15 cellular contexts compared by ENCODE assay signal in genomic region chr2:150357770-150358467, GRCh38.
DNase-seq lines count a peak whose midpoint lies in the region; ATAC-seq, FAIRE-seq and TF ChIP-seq lines count a peak whose summit lies in the region.
"Had no signal": no experiment of that assay in that cellular context is flagged by ENCODE, and none has a peak within 500 bp of the region (broad histone marks: within the 10 kb centered on the region; RNA-seq: fewer than 3 reads in every experiment).

No MANE protein-coding gene starts in this region.

- ATAC-seq in GM21390 (IDR thresholded peaks at IDR 0.05; ENCODE audit: unreplicated experiment) (peak; percentile 92), HG03095 (IDR thresholded peaks at IDR 0.05; ENCODE audit: unreplicated experiment) (peak; percentile 97), T-helper 17 cell (no peak)
- ATAC-seq in stimulated activated naive CD8-positive, alpha-beta T cell treated with anti-CD3 and anti-CD28 coated beads, Interleukin-15, Interleukin-2, amounts not matched to agents 100 U/mL and 50 U/mL, for 24 hours = no peak
- ATAC-seq: GM23338 had no signal

- no peak overlapping the region for H3K9ac ChIP-seq in astrocyte (ENCODE audit: low read length)

- no peaks in the 10 kb centered on the region for H3K4me1 ChIP-seq in astrocyte (ENCODE audit: insufficient read depth, low read length)
- H3K4me1 ChIP-seq: tibial nerve had no signal

- no peaks in the 10 kb centered on the region for H3K27me3 ChIP-seq in astrocyte (ENCODE audit: insufficient read depth, low read length)
- H3K27me3 ChIP-seq: tibial nerve had no signal

- H3K79me2 ChIP-seq in astrocyte (ENCODE audit: insufficient read depth, low read length) = no peaks in the 10 kb centered on the region

- H3K27ac Mint-ChIP-seq in astrocyte (ENCODE audit: unreplicated experiment) (no peak overlapping the region), T-helper 17 cell (no peak overlapping the region)
- H3K27ac Mint-ChIP-seq: GM23338, nephron had no signal

- H3K36me3 Mint-ChIP-seq in astrocyte (ENCODE audit: low read depth, unreplicated experiment) (no peaks in the 10 kb centered on the region), T-helper 17 cell (ENCODE audit: low read depth) (no peaks in the 10 kb centered on the region)

- DNase-seq in GM03348 (ENCODE audit: low spot score) = peak; percentile 13
- DNase-seq in astrocyte (ENCODE audit: low read depth) = peak; percentile 5
- no peak for DNase-seq in T-helper 17 cell
- no peak for DNase-seq in NCI-H345 treated with DMSO at 0.1 percent for 48 hours (lab: John Stamatoyannopoulos, UW; ENCODE audit: unreplicated experiment)
- DNase-seq in putamen (ENCODE audit: low spot score) = no peak
- no peak for DNase-seq in stimulated activated naive CD8-positive, alpha-beta T cell treated with anti-CD3 and anti-CD28 coated beads, Interleukin-15, Interleukin-2, amounts not matched to agents 100 U/mL and 50 U/mL, for 24 hours
- DNase-seq: activated gamma-delta T cell; EL; stimulated activated CD4-positive, alpha-beta T cell treated with anti-CD3 and anti-CD28 coated beads, Interleukin-4, amount 100 ng/mL, for 1 hour had no signal

- no peaks in the 10 kb centered on the region for H3K36me3 ChIP-seq in astrocyte (ENCODE audit: insufficient read depth, low read length)
- H3K36me3 ChIP-seq: tibial nerve had no signal

- no peak overlapping the region for H2AFZ ChIP-seq in astrocyte (ENCODE audit: low read depth, low read length)

- H3K27me3 Mint-ChIP-seq in astrocyte (ENCODE audit: low read depth, unreplicated experiment) (no peaks in the 10 kb centered on the region), T-helper 17 cell (no peaks in the 10 kb centered on the region)

- no peak overlapping the region for H3K27ac ChIP-seq in astrocyte (ENCODE audit: low read depth, low read length)
- H3K27ac ChIP-seq: tibial nerve, VCaP had no signal

- peaks cover 9% of the 10 kb centered on the region for H3K9me3 Mint-ChIP-seq in astrocyte (ENCODE audit: unreplicated experiment)
- H3K9me3 Mint-ChIP-seq: GM23338 had no signal

- no peak for FAIRE-seq in astrocyte (lab: Jason Lieb, UNC)

- no peaks in the 10 kb centered on the region for H3K4me1 Mint-ChIP-seq in astrocyte (ENCODE audit: low read depth, unreplicated experiment)
- no peaks in the 10 kb centered on the region for H3K4me1 Mint-ChIP-seq in T-helper 17 cell
- H3K4me1 Mint-ChIP-seq: nephron had no signal

- H4K20me1 ChIP-seq in astrocyte (ENCODE audit: insufficient read depth, low read length) = no peaks in the 10 kb centered on the region

- H3K4me3 Mint-ChIP-seq in astrocyte (ENCODE audit: unreplicated experiment) (no peak overlapping the region), T-helper 17 cell (no peak overlapping the region)
- H3K4me3 Mint-ChIP-seq: GM23338, nephron had no signal

- no peak overlapping the region for H3K4me3 ChIP-seq in astrocyte (ENCODE audit: insufficient read depth, low read depth, low read length)
- H3K4me3 ChIP-seq: GM23338, tibial nerve had no signal

- no peak for TF ChIP-seq CTCF in astrocyte (IDR thresholded peaks at IDR 0.05; ENCODE audit: insufficient read depth, low read depth, low read length)

- H3K9me3 ChIP-seq in astrocyte (ENCODE audit: insufficient read depth, low read depth, low read length) = no peaks in the 10 kb centered on the region
- H3K9me3 ChIP-seq in T-helper 17 cell (ENCODE audit: control insufficient read depth, low read length, poor library complexity, severe bottlenecking) = no peaks in the 10 kb centered on the region

- H3K4me2 ChIP-seq in astrocyte (ENCODE audit: low read length) = no peak overlapping the region
- H3K4me2 ChIP-seq: GM23338 had no signal

Comparison
In these comparisons a context has a peak if more than half of its experiments do, and no peak if none do; other contexts are left out.
1. DNase-seq: peak in GM03348 (single experiment) and astrocyte (single experiment); none in T-helper 17 cell (0 of 3), NCI-H345 treated with DMSO at 0.1 percent for 48 hours (single experiment), putamen (single experiment) and stimulated activated naive CD8-positive, alpha-beta T cell treated with anti-CD3 and anti-CD28 coated beads, Interleukin-15, Interleukin-2, amounts not matched to agents 100 U/mL and 50 U/mL, for 24 hours (single experiment).
2. ATAC-seq: peak in GM21390 (single experiment) and HG03095 (single experiment); none in T-helper 17 cell (single experiment) and stimulated activated naive CD8-positive, alpha-beta T cell treated with anti-CD3 and anti-CD28 coated beads, Interleukin-15, Interleukin-2, amounts not matched to agents 100 U/mL and 50 U/mL, for 24 hours (single experiment).